27 cellular contexts compared by ENCODE assay signal in the genomic region with DNA sequence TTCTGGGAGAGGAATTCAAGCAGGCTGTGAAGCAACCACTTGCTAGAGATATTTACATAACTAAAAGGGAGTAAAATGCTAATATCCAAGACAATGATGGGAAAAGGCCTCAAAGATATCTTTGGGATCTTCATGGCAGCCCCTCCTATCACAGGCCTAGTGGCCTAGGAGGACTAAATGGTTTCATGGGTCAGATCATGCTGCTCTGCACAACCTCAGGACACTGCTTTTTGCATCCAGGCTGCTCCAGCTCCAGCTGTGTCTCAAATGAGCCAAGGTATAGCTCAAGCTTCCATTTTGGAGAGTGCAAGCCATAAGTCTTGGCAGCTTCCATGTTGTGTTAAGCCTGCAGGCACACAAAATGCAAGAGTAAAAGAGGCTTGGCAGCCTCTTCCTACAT.
"Had no signal": no experiment of that assay in that cellular context is flagged by ENCODE, and none has a peak within 500 bp of the region (broad histone marks: within the 10 kb centered on the region; RNA-seq: fewer than 3 reads in every experiment).

No MANE protein-coding gene starts in this region.

- FAIRE-seq: astrocyte had no signal

- DNase-seq: activated CD4-positive, alpha-beta T cell treated with anti-CD3 and anti-CD28 coated beads, Interleukin-2, amount 10 ng/mL, durations not matched to agents 24 days and 14 days; activated CD4-positive, alpha-beta T cell treated with anti-CD3 and anti-CD28 coated beads, Interleukin-2, amount 50 U/mL, for 4 hours; activated CD8-positive, alpha-beta T cell treated with anti-CD3 and anti-CD28 coated beads, Interleukin-2, amount 10 ng/mL, durations not matched to agents 7 days and 5 days; activated gamma-delta T cell; activated naive CD4-positive, alpha-beta T cell treated with Interleukin-2 at 50 U/mL for 16 hours; activated naive CD8-positive, alpha-beta T cell treated with anti-CD3 and anti-CD28 coated beads, Interleukin-2, amount 10 ng/mL, durations not matched to agents 7 days and 5 days; activated T-cell treated with anti-CD3 and anti-CD28 coated beads, Interleukin-2, amount 50 U/mL, for 24 hours; body of pancreas; MM.1S; MV-4-11; NCI-H1092; NCI-H1436 treated with DMSO at 0.1 percent for 48 hours; NCI-H1694 treated with DMSO at 0.1 percent for 48 hours; NCI-H2029; NCI-H2107; NCI-H2171; NCI-H510A; NCI-H526; NCI-H748 treated with DMSO at 0.1 percent for 48 hours; NK-92 treated with Interleukin-12 subunit alpha and Interleukin-12 subunit beta, amount 100 ng/mL, for 24 hours; OCI-M1; Right ventricle myocardium superior had no signal

- H3K4me3 ChIP-seq: body of pancreas, breast epithelium had no signal

- ATAC-seq: activated CD8-positive, alpha-beta T cell treated with anti-CD3 and anti-CD28 coated beads, Interleukin-2, amount 10 ng/mL, durations not matched to agents 7 days and 5 days; body of pancreas had no signal

- H3K27ac ChIP-seq: body of pancreas, breast epithelium, WERI-Rb-1 had no signal

- H3K27me3 Mint-ChIP-seq: activated CD4-positive, alpha-beta T cell treated with anti-CD3 and anti-CD28 coated beads, Interleukin-2, amount 10 ng/mL, durations not matched to agents 24 days and 14 days; activated naive CD4-positive, alpha-beta T cell treated with anti-CD3 and anti-CD28 coated beads, Interleukin-2, amount 50 U/mL, for 24 hours; activated naive CD8-positive, alpha-beta T cell treated with anti-CD3 and anti-CD28 coated beads, Interleukin-2, amount 10 ng/mL, durations not matched to agents 7 days and 5 days; activated T-cell treated with anti-CD3 and anti-CD28 coated beads, Interleukin-2, amount 50 U/mL, for 24 hours had no signal

- H3K4me3 Mint-ChIP-seq: activated CD4-positive, alpha-beta T cell treated with anti-CD3 and anti-CD28 coated beads, Interleukin-2, amount 10 ng/mL, durations not matched to agents 24 days and 14 days; activated CD8-positive, alpha-beta T cell treated with anti-CD3 and anti-CD28 coated beads, Interleukin-2, amount 10 ng/mL, durations not matched to agents 7 days and 5 days; activated naive CD4-positive, alpha-beta T cell treated with anti-CD3 and anti-CD28 coated beads, Interleukin-2, amount 50 U/mL, for 24 hours; activated naive CD8-positive, alpha-beta T cell treated with anti-CD3 and anti-CD28 coated beads, Interleukin-2, amount 10 ng/mL, durations not matched to agents 7 days and 5 days; activated T-cell treated with anti-CD3 and anti-CD28 coated beads, Interleukin-2, amount 50 U/mL, for 24 hours had no signal

- H3K27me3 ChIP-seq: body of pancreas, breast epithelium had no signal

- H3K27ac Mint-ChIP-seq: activated CD4-positive, alpha-beta T cell treated with anti-CD3 and anti-CD28 coated beads, Interleukin-2, amount 10 ng/mL, durations not matched to agents 24 days and 14 days; activated CD8-positive, alpha-beta T cell treated with anti-CD3 and anti-CD28 coated beads, Interleukin-2, amount 10 ng/mL, durations not matched to agents 7 days and 5 days; activated naive CD4-positive, alpha-beta T cell treated with anti-CD3 and anti-CD28 coated beads, Interleukin-2, amount 50 U/mL, for 24 hours; activated naive CD8-positive, alpha-beta T cell treated with anti-CD3 and anti-CD28 coated beads, Interleukin-2, amount 10 ng/mL, durations not matched to agents 7 days and 5 days; activated T-cell treated with anti-CD3 and anti-CD28 coated beads, Interleukin-2, amount 50 U/mL, for 24 hours; activated T-helper 2 cell treated with anti-CD3 and anti-CD28 coated beads, Interferon-gamma antibody, Interleukin-2, Interleukin-4, amounts not matched to agents 10 μg/mL and 5 μg/mL and 100 μg/mL, durations not matched to agents 14 hours and 24 hours and 36 hours had no signal

- H3K36me3 ChIP-seq: breast epithelium, WERI-Rb-1 had no signal

- H3K4me1 ChIP-seq: body of pancreas, breast epithelium had no signal

- H3K4me1 Mint-ChIP-seq: activated CD4-positive, alpha-beta T cell treated with anti-CD3 and anti-CD28 coated beads, Interleukin-2, amount 10 ng/mL, durations not matched to agents 24 days and 14 days; activated naive CD8-positive, alpha-beta T cell treated with anti-CD3 and anti-CD28 coated beads, Interleukin-2, amount 10 ng/mL, durations not matched to agents 7 days and 5 days had no signal
